In genomic region chr5:103005276-103005675, GRCh38 we compare ENCODE assay signal across 5 cellular contexts.
"Had no signal": no experiment of that assay in that cellular context is flagged by ENCODE, and none has a peak within 500 bp of the region (broad histone marks: within the 10 kb centered on the region; RNA-seq: fewer than 3 reads in every experiment).

No MANE protein-coding gene starts in this region.

- ATAC-seq: GM23338, HepG2 had no signal

- H3K4me2 ChIP-seq: GM23338 had no signal

- DNase-seq: H9, HCEC 1CT had no signal

- H3K27ac ChIP-seq: HL-60 had no signal

- H3K4me3 ChIP-seq: GM23338 had no signal
